12 cellular contexts compared by ENCODE assay signal in genomic region chr3:152252750-152253149, GRCh38. TPM values are rescaled to one million over a fixed set of nuclear protein-coding genes. Genes with fewer than 3 reads are reported as not detected.
DNase-seq lines count a peak whose midpoint lies in the region; ATAC-seq and TF ChIP-seq lines count a peak whose summit lies in the region.
"Had no signal": no experiment of that assay in that cellular context is flagged by ENCODE, and none has a peak within 500 bp of the region (broad histone marks: within the 10 kb centered on the region; RNA-seq: fewer than 3 reads in every experiment).

No MANE protein-coding gene starts in this region.

- H3F3A ChIP-seq in MM.1S (ENCODE audit: insufficient read depth, low read length): no peaks in the 10 kb centered on the region

- peaks cover 75% of the 10 kb centered on the region for H3K4me1 Mint-ChIP-seq in activated naive CD4-positive, alpha-beta T cell treated with anti-CD3 and anti-CD28 coated beads, Interleukin-2, amount 50 U/mL, for 24 hours
- H3K4me1 Mint-ChIP-seq in activated naive CD4-positive, alpha-beta T cell treated with anti-CD3 and anti-CD28 coated beads, Interleukin-2, amount 10 ng/mL, durations not matched to agents 7 days and 5 days: peaks cover 70% of the 10 kb centered on the region
- peaks cover 60% of the 10 kb centered on the region for H3K4me1 Mint-ChIP-seq in central memory CD8-positive, alpha-beta T cell

- H3K4me1 ChIP-seq in OCI-LY3 (ENCODE audit: low read length): peaks cover 34% of the 10 kb centered on the region
- H3K4me1 ChIP-seq in upper lobe of right lung: peaks cover 15% of the 10 kb centered on the region
- peaks cover 0 to 7% of the 10 kb centered on the region in 2 donors for H3K4me1 ChIP-seq in adrenal gland (replicated peaks in 1 of 2)
- H3K4me1 ChIP-seq in MM.1S (ENCODE audit: low read length): no peaks in the 10 kb centered on the region

- H3K27ac ChIP-seq in OCI-LY3 (ENCODE audit: low read length) (no peak overlapping the region), upper lobe of right lung (peak overlapping the region; percentile 7), adrenal gland (peak overlapping the region in 1 of 5 donors; percentile 10), MM.1S (ENCODE audit: low read length) (no peak overlapping the region)

- intact Hi-C loops in upper lobe of right lung (cut with DNase I) (no loop called here), adrenal gland (cut with DNase I) (no loop called here)

- H3K4me2 ChIP-seq in OCI-LY3 (ENCODE audit: low read length) (peak overlapping the region; percentile 23), MM.1S (ENCODE audit: low read depth, low read length) (no peak overlapping the region)

- H3K4me3 Mint-ChIP-seq in activated naive CD4-positive, alpha-beta T cell treated with anti-CD3 and anti-CD28 coated beads, Interleukin-2, amount 50 U/mL, for 24 hours: peak overlapping the region; percentile 65
- H3K4me3 Mint-ChIP-seq in activated naive CD4-positive, alpha-beta T cell treated with anti-CD3 and anti-CD28 coated beads, Interleukin-2, amount 10 ng/mL, durations not matched to agents 7 days and 5 days: no peak overlapping the region
- peak overlapping the region; percentile 76 for H3K4me3 Mint-ChIP-seq in central memory CD8-positive, alpha-beta T cell

- H3K27me3 Mint-ChIP-seq in activated naive CD4-positive, alpha-beta T cell treated with anti-CD3 and anti-CD28 coated beads, Interleukin-2, amount 50 U/mL, for 24 hours: no peaks in the 10 kb centered on the region
- no peaks in the 10 kb centered on the region for H3K27me3 Mint-ChIP-seq in activated naive CD4-positive, alpha-beta T cell treated with anti-CD3 and anti-CD28 coated beads, Interleukin-2, amount 10 ng/mL, durations not matched to agents 7 days and 5 days
- H3K27me3 Mint-ChIP-seq in central memory CD8-positive, alpha-beta T cell: no peaks in the 10 kb centered on the region

- DNase-seq in activated naive CD4-positive, alpha-beta T cell treated with anti-CD3 and anti-CD28 coated beads, Interleukin-2, amount 10 ng/mL, durations not matched to agents 7 days and 5 days: no peak
- no peak for DNase-seq in central memory CD8-positive, alpha-beta T cell (ENCODE audit: low spot score in 2 of 2)
- DNase-seq in upper lobe of right lung (no peak), adrenal gland (no peak), MM.1S (no peak)
- DNase-seq: activated CD4-positive, alpha-beta T cell treated with anti-CD3 and anti-CD28 coated beads, Interleukin-2, amount 50 U/mL, for 48 hours; Karpas-422; NCI-H187; NCI-H526 treated with DMSO at 0.1 percent for 48 hours had no signal

- CTCF ChIA-PET in activated naive CD4-positive, alpha-beta T cell treated with anti-CD3 and anti-CD28 coated beads, Interleukin-2, amount 10 ng/mL, durations not matched to agents 7 days and 5 days (lab: Charles Lee): no interaction called here

- 77 to 85% (median 80%) methylated on average over 3 of the region's 3 CpGs for WGBS in adrenal gland, 4 donors

- no peaks in the 10 kb centered on the region for H3K9me3 Mint-ChIP-seq in activated naive CD4-positive, alpha-beta T cell treated with anti-CD3 and anti-CD28 coated beads, Interleukin-2, amount 50 U/mL, for 24 hours
- H3K9me3 Mint-ChIP-seq in activated naive CD4-positive, alpha-beta T cell treated with anti-CD3 and anti-CD28 coated beads, Interleukin-2, amount 10 ng/mL, durations not matched to agents 7 days and 5 days: peaks cover 9% of the 10 kb centered on the region
- no peaks in the 10 kb centered on the region for H3K9me3 Mint-ChIP-seq in central memory CD8-positive, alpha-beta T cell

- no peaks in the 10 kb centered on the region for H3K27me3 ChIP-seq in OCI-LY3 (ENCODE audit: low read depth, low read length)
- H3K27me3 ChIP-seq in upper lobe of right lung: no peaks in the 10 kb centered on the region
- no peaks in the 10 kb centered on the region for H3K27me3 ChIP-seq in adrenal gland
- no peaks in the 10 kb centered on the region for H3K27me3 ChIP-seq in MM.1S (replicated peaks; ENCODE audit: insufficient read depth, low read length)

- H4K20me1 ChIP-seq in OCI-LY3 (ENCODE audit: insufficient read depth, low read length) (no peaks in the 10 kb centered on the region), MM.1S (ENCODE audit: insufficient read depth, low read length) (no peaks in the 10 kb centered on the region)

- H3K36me3 Mint-ChIP-seq in activated naive CD4-positive, alpha-beta T cell treated with anti-CD3 and anti-CD28 coated beads, Interleukin-2, amount 50 U/mL, for 24 hours: peaks cover 3% of the 10 kb centered on the region
- H3K36me3 Mint-ChIP-seq in activated naive CD4-positive, alpha-beta T cell treated with anti-CD3 and anti-CD28 coated beads, Interleukin-2, amount 10 ng/mL, durations not matched to agents 7 days and 5 days: peaks cover 45% of the 10 kb centered on the region
- peaks cover 13% of the 10 kb centered on the region for H3K36me3 Mint-ChIP-seq in central memory CD8-positive, alpha-beta T cell (ENCODE audit: insufficient read depth)

- no peak overlapping the region for H3K9ac ChIP-seq in OCI-LY3 (ENCODE audit: low read length)
- H3K9ac ChIP-seq in MM.1S (ENCODE audit: low read length): no peak overlapping the region

- no peaks in the 10 kb centered on the region for H3K9me2 ChIP-seq in MM.1S (replicated peaks; ENCODE audit: insufficient read depth, low read length)

- no peak for ATAC-seq in central memory CD8-positive, alpha-beta T cell (replicated peaks; ENCODE audit: extremely low read depth, poor library complexity, severe bottlenecking)
- peak; percentile 51 for ATAC-seq in upper lobe of right lung
- no peak for ATAC-seq in GM19452 (IDR thresholded peaks at IDR 0.05; ENCODE audit: unreplicated experiment)

- H3K27ac Mint-ChIP-seq in activated naive CD4-positive, alpha-beta T cell treated with anti-CD3 and anti-CD28 coated beads, Interleukin-2, amount 50 U/mL, for 24 hours: peak overlapping the region; percentile 93
- H3K27ac Mint-ChIP-seq in activated naive CD4-positive, alpha-beta T cell treated with anti-CD3 and anti-CD28 coated beads, Interleukin-2, amount 10 ng/mL, durations not matched to agents 7 days and 5 days: no peak overlapping the region
- peak overlapping the region; percentile 91 for H3K27ac Mint-ChIP-seq in central memory CD8-positive, alpha-beta T cell (ENCODE audit: low read depth)

- H3K4me3 ChIP-seq in OCI-LY3 (ENCODE audit: low read length) (no peak overlapping the region), upper lobe of right lung (no peak overlapping the region), adrenal gland (no peak overlapping the region), MM.1S (ENCODE audit: low read length) (no peak overlapping the region)

- no peaks in the 10 kb centered on the region for H3K79me2 ChIP-seq in OCI-LY3 (ENCODE audit: low read length)
- H3K79me2 ChIP-seq in MM.1S (ENCODE audit: low read length): no peaks in the 10 kb centered on the region

- TF ChIP-seq POLR2A in adrenal gland (IDR thresholded peaks at IDR 0.05): no peak

- H2AFZ ChIP-seq in OCI-LY3 (ENCODE audit: low read depth, low read length) (no peak overlapping the region), MM.1S (ENCODE audit: low read length) (no peak overlapping the region)

- peaks cover 4% of the 10 kb centered on the region; the same call in 1 of the 2 replicates for H3K9me3 ChIP-seq in OCI-LY3 (ENCODE audit: insufficient read depth, low read length)
- H3K9me3 ChIP-seq in upper lobe of right lung: no peaks in the 10 kb centered on the region
- no peaks in the 10 kb centered on the region for H3K9me3 ChIP-seq in adrenal gland (replicated peaks in 1 of 3)
- H3K9me3 ChIP-seq in MM.1S (replicated peaks; ENCODE audit: insufficient read depth, low read length): no peaks in the 10 kb centered on the region

- TF ChIP-seq CTCF in OCI-LY3 (IDR thresholded peaks at IDR 0.05; ENCODE audit: low read depth, low read length) (no peak), upper lobe of right lung (IDR thresholded peaks at IDR 0.05) (no peak), adrenal gland (IDR thresholded peaks at IDR 0.05) (no peak), MM.1S (IDR thresholded peaks at IDR 0.05; ENCODE audit: low read length) (no peak)

- H3K36me3 ChIP-seq in OCI-LY3 (replicated peaks; ENCODE audit: low read depth, low read length) (no peaks in the 10 kb centered on the region), upper lobe of right lung (no peaks in the 10 kb centered on the region), adrenal gland (replicated peaks in 1 of 2) (no peaks in the 10 kb centered on the region), MM.1S (replicated peaks; ENCODE audit: insufficient read depth, low read length) (no peaks in the 10 kb centered on the region)

RNA-seq across cellular contexts. Expression of gene MBNL1, which starts 16.0 kb away (rescaled TPM):
- total RNA-seq in upper lobe of right lung (229 TPM), adrenal gland (100 to 1,000 TPM in 6 of 8 donors, 10 to 100 TPM in 2; 85.5 to 252 (median 149) TPM)
- polyA plus RNA-seq in adrenal gland: 10 to 100 TPM; 30.6 to 63.8 (median 36.2) TPM
